Comparison of ENCODE assay signal across 20 cellular contexts in the genomic region with DNA sequence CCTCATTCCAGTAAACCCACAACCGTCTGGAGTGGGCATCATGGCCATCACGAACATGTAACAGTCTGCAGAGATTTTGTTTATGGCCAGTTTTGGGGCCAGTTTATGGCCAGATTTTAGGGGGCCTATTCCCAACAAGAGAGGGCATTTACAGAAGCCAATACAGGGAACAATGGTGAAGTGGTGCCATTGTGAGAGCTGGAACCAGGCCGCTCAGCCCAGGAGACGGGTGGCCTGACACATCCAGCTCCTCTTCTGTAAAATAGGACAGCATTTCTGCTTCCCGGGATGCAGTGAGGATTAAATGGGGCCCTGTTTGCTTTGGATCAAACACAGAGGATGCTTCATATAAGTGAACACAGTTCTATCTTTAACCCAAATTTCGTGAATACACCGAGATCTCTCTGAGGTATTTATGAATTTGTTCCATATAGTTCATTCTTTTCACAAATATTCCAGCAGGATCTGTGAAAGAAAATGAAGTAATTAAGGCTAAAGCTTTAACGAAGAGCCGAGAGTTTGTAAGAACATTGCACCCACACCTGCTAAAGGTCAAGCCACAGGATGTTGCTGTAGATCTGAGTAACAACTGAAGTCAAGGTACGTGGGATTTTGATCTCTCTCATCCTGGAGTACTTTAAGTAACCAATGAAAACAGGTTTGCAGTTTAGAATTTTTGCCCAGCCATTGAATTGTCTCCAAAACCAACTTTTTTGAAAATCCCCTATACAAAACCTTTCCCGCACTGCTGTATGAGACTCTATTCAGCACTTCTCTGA. TPM values are rescaled to one million over a fixed set of nuclear protein-coding genes. Genes with fewer than 3 reads are reported as not detected.
DNase-seq lines count a peak whose midpoint lies in the region; TF ChIP-seq lines count a peak whose summit lies in the region.
"Had no signal": no experiment of that assay in that cellular context is flagged by ENCODE, and none has a peak within 500 bp of the region (broad histone marks: within the 10 kb centered on the region; RNA-seq: fewer than 3 reads in every experiment).

No MANE protein-coding gene starts in this region.

- CTCF ChIA-PET in activated naive CD4-positive, alpha-beta T cell treated with anti-CD3 and anti-CD28 coated beads for 36 hours (lab: Charles Lee) = no interaction called here

- TF ChIP-seq CTCF in ovary (IDR thresholded peaks at IDR 0.05) (no peak), WERI-Rb-1 (IDR thresholded peaks at IDR 0.05; ENCODE audit: low read depth, low read length) (no peak)

- H3K27me3 ChIP-seq in ovary (no peaks in the 10 kb centered on the region), WERI-Rb-1 (ENCODE audit: insufficient read depth, low read depth, severe bottlenecking) (peaks cover 82% of the 10 kb centered on the region)
- H3K27me3 ChIP-seq: ascending aorta, MG63, uterus had no signal

- H3K27ac Mint-ChIP-seq in activated naive CD4-positive, alpha-beta T cell treated with anti-CD3 and anti-CD28 coated beads for 36 hours = peak overlapping the region; percentile 97
- peak overlapping the region; percentile 94 for H3K27ac Mint-ChIP-seq in activated T-helper 2 cell treated with anti-CD3 and anti-CD28 coated beads, Interferon-gamma antibody, Interleukin-2, Interleukin-4, amounts not matched to agents 10 μg/mL and 5 μg/mL and 100 μg/mL, durations not matched to agents 14 hours and 24 hours and 36 hours
- H3K27ac Mint-ChIP-seq: dendritic cell treated with granulocyte-macrophage colony-stimulating factor and Interleukin-4, amounts not matched to agents 40 ng/mL and 50 ng/mL, for 4 days had no signal

- H3K27me3 Mint-ChIP-seq in activated naive CD4-positive, alpha-beta T cell treated with anti-CD3 and anti-CD28 coated beads for 36 hours (ENCODE audit: low read depth) = no peaks in the 10 kb centered on the region
- no peaks in the 10 kb centered on the region for H3K27me3 Mint-ChIP-seq in activated T-helper 2 cell treated with anti-CD3 and anti-CD28 coated beads, Interferon-gamma antibody, Interleukin-2, Interleukin-4, amounts not matched to agents 10 μg/mL and 5 μg/mL and 100 μg/mL, durations not matched to agents 14 hours and 24 hours and 36 hours (ENCODE audit: low read depth)

- H3K36me3 Mint-ChIP-seq in activated naive CD4-positive, alpha-beta T cell treated with anti-CD3 and anti-CD28 coated beads for 36 hours (ENCODE audit: low read depth) = peaks cover 26% of the 10 kb centered on the region
- peaks cover 47% of the 10 kb centered on the region for H3K36me3 Mint-ChIP-seq in activated T-helper 2 cell treated with anti-CD3 and anti-CD28 coated beads, Interferon-gamma antibody, Interleukin-2, Interleukin-4, amounts not matched to agents 10 μg/mL and 5 μg/mL and 100 μg/mL, durations not matched to agents 14 hours and 24 hours and 36 hours (ENCODE audit: low read depth)

- intact Hi-C loops in activated naive CD4-positive, alpha-beta T cell treated with anti-CD3 and anti-CD28 coated beads for 36 hours (cut with micrococcal nuclease) = loop anchor here (1.0 to 5.0 kb wide), 4 partner anchors 8 to 60 kb away; no protein-coding TSS in a partner anchor
- intact Hi-C loops in activated T-helper 2 cell treated with anti-CD3 and anti-CD28 coated beads, Interferon-gamma antibody, Interleukin-2, Interleukin-4, amounts not matched to agents 10 μg/mL and 5 μg/mL and 100 μg/mL, durations not matched to agents 14 hours and 24 hours and 36 hours (cut with micrococcal nuclease) = loop anchor here (1.0 to 2.0 kb wide), 3 partner anchors 12 to 47 kb away; no protein-coding TSS in a partner anchor
- intact Hi-C loops in ovary (cut with DNase I) = no loop called here

- TF ChIP-seq EP300 in ovary (IDR thresholded peaks at IDR 0.05) = no peak

- DNase-seq in activated naive CD4-positive, alpha-beta T cell treated with anti-CD3 and anti-CD28 coated beads for 36 hours = peak; percentile 73
- DNase-seq in activated naive CD4-positive, alpha-beta T cell (lab: John Stamatoyannopoulos, UW) = no peak
- no peak for DNase-seq in activated T-helper 2 cell treated with anti-CD3 and anti-CD28 coated beads, Interferon-gamma antibody, Interleukin-2, Interleukin-4, amounts not matched to agents 10 μg/mL and 5 μg/mL and 100 μg/mL, durations not matched to agents 14 hours and 24 hours and 36 hours (ENCODE audit: low spot score)
- DNase-seq in hypothalamus (lab: John Stamatoyannopoulos, UW) (peak in 29 of 51 donors; percentile 2 to 76 (median 33)), substantia nigra (lab: John Stamatoyannopoulos, UW) (peak in 39 of 49 donors; percentile 6 to 82 (median 40)), 8988T (no peak), ovary (no peak), WERI-Rb-1 (no peak)
- DNase-seq: GDM1, heart left ventricle, kidney glomerular epithelial cell, MG63, NCI-H1930, NCI-H524 treated with DMSO at 0.1 percent for 48 hours, uterus had no signal

- peak overlapping the region; percentile 44 for H3K4me3 Mint-ChIP-seq in activated naive CD4-positive, alpha-beta T cell treated with anti-CD3 and anti-CD28 coated beads for 36 hours
- peak overlapping the region; percentile 60 for H3K4me3 Mint-ChIP-seq in activated T-helper 2 cell treated with anti-CD3 and anti-CD28 coated beads, Interferon-gamma antibody, Interleukin-2, Interleukin-4, amounts not matched to agents 10 μg/mL and 5 μg/mL and 100 μg/mL, durations not matched to agents 14 hours and 24 hours and 36 hours (ENCODE audit: low read depth)
- H3K4me3 Mint-ChIP-seq: dendritic cell treated with granulocyte-macrophage colony-stimulating factor and Interleukin-4, amounts not matched to agents 40 ng/mL and 50 ng/mL, for 4 days had no signal

- no peaks in the 10 kb centered on the region for H3K4me1 ChIP-seq in ovary (ENCODE audit: insufficient read depth)
- H3K4me1 ChIP-seq: ascending aorta, HAP-1, SJSA1, uterus had no signal

- WGBS in ovary, 3 donors = 67 to 82% (median 74%) methylated on average over 11 of the region's 11 CpGs

- TF ChIP-seq POLR2A in ovary (IDR thresholded peaks at IDR 0.05) = no peak

- H3K36me3 ChIP-seq in ovary = no peaks in the 10 kb centered on the region
- no peaks in the 10 kb centered on the region for H3K36me3 ChIP-seq in WERI-Rb-1
- H3K36me3 ChIP-seq: ascending aorta, HAP-1, heart left ventricle, MG63, SJSA1, uterus had no signal

- H3K4me1 Mint-ChIP-seq in activated naive CD4-positive, alpha-beta T cell treated with anti-CD3 and anti-CD28 coated beads for 36 hours (ENCODE audit: low read depth) = peaks cover 99% of the 10 kb centered on the region
- H3K4me1 Mint-ChIP-seq in activated T-helper 2 cell treated with anti-CD3 and anti-CD28 coated beads, Interferon-gamma antibody, Interleukin-2, Interleukin-4, amounts not matched to agents 10 μg/mL and 5 μg/mL and 100 μg/mL, durations not matched to agents 14 hours and 24 hours and 36 hours (ENCODE audit: low read depth) = peaks cover 84% of the 10 kb centered on the region

- H3K4me3 ChIP-seq in ovary (no peak overlapping the region), WERI-Rb-1 (ENCODE audit: low read depth, low read length) (no peak overlapping the region)
- H3K4me3 ChIP-seq: ascending aorta, HAP-1, heart left ventricle, MG63, SJSA1, uterus had no signal

- peaks cover 4% of the 10 kb centered on the region for H3K9me3 Mint-ChIP-seq in activated naive CD4-positive, alpha-beta T cell treated with anti-CD3 and anti-CD28 coated beads for 36 hours
- H3K9me3 Mint-ChIP-seq in activated T-helper 2 cell treated with anti-CD3 and anti-CD28 coated beads, Interferon-gamma antibody, Interleukin-2, Interleukin-4, amounts not matched to agents 10 μg/mL and 5 μg/mL and 100 μg/mL, durations not matched to agents 14 hours and 24 hours and 36 hours = peaks cover 17% of the 10 kb centered on the region
- H3K9me3 Mint-ChIP-seq: dendritic cell treated with granulocyte-macrophage colony-stimulating factor and Interleukin-4, amounts not matched to agents 40 ng/mL and 50 ng/mL, for 4 days had no signal

- H3K27ac ChIP-seq in substantia nigra (ENCODE audit: low read depth, low read length, poor library complexity, severe bottlenecking) (peak overlapping the region; percentile 61), ovary (no peak overlapping the region), WERI-Rb-1 (no peak overlapping the region)
- H3K27ac ChIP-seq: ascending aorta, SJSA1, uterus had no signal

- no peaks in the 10 kb centered on the region for H3K9me3 ChIP-seq in ovary
- H3K9me3 ChIP-seq in WERI-Rb-1 (ENCODE audit: severe bottlenecking) = no peaks in the 10 kb centered on the region
- H3K9me3 ChIP-seq: ascending aorta, HAP-1, heart left ventricle, MG63, SJSA1, uterus had no signal

RNA-seq across cellular contexts. Expression of gene SIRPG, which starts 14.5 kb away (rescaled TPM):
- 10 to 100 TPM; 35.9 to 36.3 TPM for total RNA-seq in activated naive CD4-positive, alpha-beta T cell treated with anti-CD3 and anti-CD28 coated beads for 36 hours
- 25.1 and 28.7 TPM in 2 replicates for total RNA-seq in activated T-helper 2 cell treated with anti-CD3 and anti-CD28 coated beads, Interferon-gamma antibody, Interleukin-2, Interleukin-4, amounts not matched to agents 10 μg/mL and 5 μg/mL and 100 μg/mL, durations not matched to agents 14 hours and 24 hours and 36 hours
- under 1 TPM in 2 of 7 donors, not detected in 5; 0.23 to 0.25 TPM for total RNA-seq in ovary
- 1 to 10 TPM in 1 of 2 donors, under 1 TPM in 1; 0.06 to 1.4 TPM for polyA plus RNA-seq in ovary
- total RNA-seq: ascending aorta, osteoblast, SJSA1 had no signal
- polyA plus RNA-seq: heart left ventricle had no signal

RNA-seq across cellular contexts. Expression of gene SIRPB1, which starts 52.3 kb away (rescaled TPM):
- total RNA-seq in activated naive CD4-positive, alpha-beta T cell treated with anti-CD3 and anti-CD28 coated beads for 36 hours = 1 to 10 TPM; 1.4 to 2.0 TPM
- total RNA-seq in activated T-helper 2 cell treated with anti-CD3 and anti-CD28 coated beads, Interferon-gamma antibody, Interleukin-2, Interleukin-4, amounts not matched to agents 10 μg/mL and 5 μg/mL and 100 μg/mL, durations not matched to agents 14 hours and 24 hours and 36 hours = 0.67 and 1.6 TPM in 2 replicates
- total RNA-seq in ovary = 1 to 10 TPM in 5 of 7 donors, under 1 TPM in 2; 0.25 to 9.7 (median 1.9) TPM
- 1 to 10 TPM in 1 of 2 donors, under 1 TPM in 1; 0.87 to 4.3 TPM for polyA plus RNA-seq in ovary
- total RNA-seq: SJSA1 had no signal

Comparison
In these comparisons a context has a peak if more than half of its experiments do, and no peak if none do; other contexts are left out.
1. DNase-seq: peak in activated naive CD4-positive, alpha-beta T cell treated with anti-CD3 and anti-CD28 coated beads for 36 hours (single experiment), hypothalamus (29 of 51) and substantia nigra (39 of 49); none in activated naive CD4-positive, alpha-beta T cell (0 of 4), activated T-helper 2 cell treated with anti-CD3 and anti-CD28 coated beads, Interferon-gamma antibody, Interleukin-2, Interleukin-4, amounts not matched to agents 10 μg/mL and 5 μg/mL and 100 μg/mL, durations not matched to agents 14 hours and 24 hours and 36 hours (single experiment), 8988T (single experiment), ovary (0 of 5) and WERI-Rb-1 (single experiment).
2. RNA of gene SIRPG, which starts 14.5 kb away (total RNA-seq): 35.9 to 36.3 TPM in activated naive CD4-positive, alpha-beta T cell treated with anti-CD3 and anti-CD28 coated beads for 36 hours and 25.1 to 28.7 TPM in activated T-helper 2 cell treated with anti-CD3 and anti-CD28 coated beads, Interferon-gamma antibody, Interleukin-2, Interleukin-4, amounts not matched to agents 10 μg/mL and 5 μg/mL and 100 μg/mL, durations not matched to agents 14 hours and 24 hours and 36 hours; 0.23 to 0.25 TPM in ovary; every median in the first group is over 10 times any median in the second.
3. intact Hi-C loops: an anchor here in activated naive CD4-positive, alpha-beta T cell treated with anti-CD3 and anti-CD28 coated beads for 36 hours (1.0 to 5.0 kb wide) and activated T-helper 2 cell treated with anti-CD3 and anti-CD28 coated beads, Interferon-gamma antibody, Interleukin-2, Interleukin-4, amounts not matched to agents 10 μg/mL and 5 μg/mL and 100 μg/mL, durations not matched to agents 14 hours and 24 hours and 36 hours (1.0 to 2.0 kb wide); none called in ovary.